Comparison of ENCODE assay signal across 12 cellular contexts in the genomic region with DNA sequence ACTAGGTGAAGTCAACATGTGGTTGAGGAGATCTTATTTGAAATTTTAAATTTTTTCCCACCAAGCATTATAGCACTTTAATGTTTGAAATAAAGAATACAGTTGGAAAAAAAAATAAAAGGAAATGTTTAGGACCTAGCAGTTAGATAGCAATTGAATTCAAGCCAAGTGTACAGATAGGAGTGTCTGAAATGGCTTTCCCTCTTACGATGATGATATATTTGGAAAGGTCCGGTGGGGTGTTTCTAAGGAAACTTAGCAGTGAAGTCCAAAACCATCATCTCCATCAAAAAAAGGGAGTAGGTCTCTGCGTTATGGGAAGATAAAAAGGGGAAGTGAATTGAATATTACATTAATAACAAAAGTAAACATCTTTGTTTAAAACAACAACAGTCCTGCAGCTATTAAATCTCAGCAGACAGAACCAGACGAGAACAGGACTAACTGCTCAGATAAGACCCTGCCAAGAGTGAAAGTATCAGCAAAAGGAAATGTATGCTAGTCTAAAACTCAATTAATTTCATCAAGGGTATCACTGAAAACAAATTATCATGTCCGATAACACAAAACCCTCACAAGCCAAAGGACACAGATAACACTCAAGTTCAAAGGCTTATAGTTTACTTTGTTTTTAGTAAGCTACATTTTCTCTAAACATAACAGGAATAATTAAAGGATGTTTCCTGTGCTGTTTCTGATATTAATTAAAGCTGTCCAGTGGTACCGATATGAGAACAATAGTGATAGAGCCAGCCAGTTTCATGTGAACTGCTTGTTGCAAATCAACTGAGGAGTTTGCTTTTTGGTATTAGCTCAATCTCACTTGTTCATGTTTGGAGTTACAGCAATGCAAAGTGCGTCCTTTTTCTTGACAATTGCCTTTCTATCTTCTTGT.
DNase-seq lines count a peak whose midpoint lies in the region; ATAC-seq, FAIRE-seq and TF ChIP-seq lines count a peak whose summit lies in the region.
"Had no signal": no experiment of that assay in that cellular context is flagged by ENCODE, and none has a peak within 500 bp of the region (broad histone marks: within the 10 kb centered on the region; RNA-seq: fewer than 3 reads in every experiment).

No MANE protein-coding gene starts in this region.

- TF ChIP-seq CTCF in HepG2 (CRISPR knock-in tag; IDR thresholded peaks at IDR 0.05) (no peak), smooth muscle cell (IDR thresholded peaks at IDR 0.05; ENCODE audit: borderline replicate concordance, insufficient read depth, poor library complexity, severe bottlenecking) (no peak), GM13977 (IDR thresholded peaks at IDR 0.05; ENCODE audit: extremely low read depth, insufficient read depth, missing control alignments) (no peak)

- peaks cover 3 to 11% of the 10 kb centered on the region in 2 donors for H3K4me1 ChIP-seq in duodenal mucosa (ENCODE audit: control insufficient read depth in 1 of 2, insufficient read depth in 2 of 2, low read length in 2 of 2)
- peaks cover 23% of the 10 kb centered on the region for H3K4me1 ChIP-seq in HepG2 (ENCODE audit: insufficient read depth, low read length)
- H3K4me1 ChIP-seq in smooth muscle cell (ENCODE audit: low read depth) = no peaks in the 10 kb centered on the region

- peaks cover 13% of the 10 kb centered on the region for H3F3A ChIP-seq in smooth muscle cell (ENCODE audit: low read depth)

- DNase-seq in HT-29 (ENCODE audit: low spot score) (peak; percentile 13), HepG2 (ENCODE audit: low spot score) (no peak), smooth muscle cell (lab: John Stamatoyannopoulos, UW; ENCODE audit: unreplicated experiment) (no peak), NCI-H82 treated with DMSO at 0.1 percent for 48 hours (lab: John Stamatoyannopoulos, UW; ENCODE audit: unreplicated experiment) (no peak), GM13977 (ENCODE audit: low spot score) (no peak), KBM-7 (no peak)
- no peak for DNase-seq in stimulated activated CD8-positive, alpha-beta memory T cell treated with anti-CD3 and anti-CD28 coated beads, Interleukin-4, amount 100 ng/mL, for 48 hours
- DNase-seq: anterior cingulate cortex, NCI-H1694 treated with DMSO at 0.1 percent for 48 hours had no signal

- H2AFZ ChIP-seq in HepG2 (ENCODE audit: low read length) (no peak overlapping the region), smooth muscle cell (ENCODE audit: low read depth) (peak overlapping the region; percentile 2)

- peak overlapping the region; percentile 47 to 58 for H3K4me3 ChIP-seq in duodenal mucosa (ENCODE audit: low read depth in 1 of 2, low read length in 2 of 2)
- no peak overlapping the region for H3K4me3 ChIP-seq in HepG2 (replicated peaks in 1 of 3; ENCODE audit: insufficient read depth in 1 of 3, low read depth in 2 of 3, low read length in 3 of 3)
- peak overlapping the region; percentile 34 for H3K4me3 ChIP-seq in smooth muscle cell
- H3K4me3 ChIP-seq: BLaER1 treated with 17β-estradiol and CSF1 and Interleukin-3, amounts not matched to agents 10 nM and 100 nM had no signal

- TF ChIP-seq POLR2A in HepG2 (IDR thresholded peaks at IDR 0.05; ENCODE audit: insufficient read depth in 1 of 2, low read depth in 2 of 2, low read length in 2 of 2) = no peak

- in situ Hi-C loops in HepG2 (cut with HindIII; ENCODE audit: extremely low pct_ligation_motif_present, low pct_unique_long_range_greater_than_20kb) (no loop called here), GM13977 (cut with MboI; ENCODE audit: low pct_unique_long_range_greater_than_20kb, low sequenced_read_pairs, unreplicated experiment) (no loop called here), KBM-7 (cut with MboI; ENCODE audit: low pct_unique_long_range_greater_than_20kb, low sequenced_read_pairs) (no loop called here)

- intact Hi-C loops in HepG2 (cut with micrococcal nuclease; ENCODE audit: unreplicated experiment) = no loop called here

- H3K27me3 ChIP-seq in duodenal mucosa (ENCODE audit: control insufficient read depth in 1 of 2, insufficient read depth in 2 of 2, low read length in 2 of 2) = no peaks in the 10 kb centered on the region
- no peaks in the 10 kb centered on the region for H3K27me3 ChIP-seq in HepG2 (ENCODE audit: control insufficient read depth in 1 of 2, insufficient read depth in 2 of 2, low read length in 2 of 2)
- no peaks in the 10 kb centered on the region for H3K27me3 ChIP-seq in smooth muscle cell (ENCODE audit: low read depth)
- H3K27me3 ChIP-seq: BLaER1 treated with 17β-estradiol and CSF1 and Interleukin-3, amounts not matched to agents 10 nM and 100 nM had no signal

- POLR2A ChIA-PET in HepG2 (lab: Yijun Ruan, JAX) = no interaction called here

- H3K4me2 ChIP-seq in HepG2 (ENCODE audit: low read depth, low read length) (peak overlapping the region; percentile 25), smooth muscle cell (peak overlapping the region; percentile 72)
- H3K4me2 ChIP-seq: BLaER1 treated with 17β-estradiol and CSF1 and Interleukin-3, amounts not matched to agents 10 nM and 100 nM had no signal

- H4K20me1 ChIP-seq in HepG2 (ENCODE audit: insufficient read depth, low read length) (no peaks in the 10 kb centered on the region), smooth muscle cell (ENCODE audit: low read depth) (no peaks in the 10 kb centered on the region)
- H4K20me1 ChIP-seq: BLaER1 treated with 17β-estradiol and CSF1 and Interleukin-3, amounts not matched to agents 10 nM and 100 nM had no signal

- no peaks in the 10 kb centered on the region for H3K36me3 ChIP-seq in duodenal mucosa (ENCODE audit: control insufficient read depth in 1 of 2, insufficient read depth in 2 of 2, low read length in 2 of 2)
- no peaks in the 10 kb centered on the region for H3K36me3 ChIP-seq in HepG2 (replicated peaks in 1 of 2; ENCODE audit: control insufficient read depth in 1 of 2, insufficient read depth in 2 of 2, low read length in 2 of 2)
- no peaks in the 10 kb centered on the region for H3K36me3 ChIP-seq in smooth muscle cell (ENCODE audit: low read depth)
- H3K36me3 ChIP-seq: BLaER1 treated with 17β-estradiol and CSF1 and Interleukin-3, amounts not matched to agents 10 nM and 100 nM had no signal

- H3K9me3 ChIP-seq in duodenal mucosa (ENCODE audit: control insufficient read depth in 1 of 2, low read length in 2 of 2) (no peaks in the 10 kb centered on the region), HepG2 (ENCODE audit: low read length) (no peaks in the 10 kb centered on the region), smooth muscle cell (replicated peaks; ENCODE audit: low read depth) (no peaks in the 10 kb centered on the region)

- TF ChIP-seq RAD21 in HepG2 (CRISPR knock-in tag; IDR thresholded peaks at IDR 0.05) = no peak

- WGBS in HepG2 (ENCODE audit: low lambda C conversion rate) = 60% methylated on average over 7 of the region's 7 CpGs
- WGBS in smooth muscle cell (ENCODE audit: low lambda C conversion rate) = 17% methylated on average over 7 of the region's 7 CpGs

- H3K27ac ChIP-seq in duodenal mucosa (ENCODE audit: low read depth, low read length) (no peak overlapping the region), HepG2 (ENCODE audit: extremely low read length, insufficient read depth, low read length) (peak overlapping the region; percentile 46), smooth muscle cell (ENCODE audit: low read depth) (peak overlapping the region; percentile 6)
- H3K27ac ChIP-seq: BLaER1 treated with 17β-estradiol and CSF1 and Interleukin-3, amounts not matched to agents 10 nM and 100 nM had no signal

- TF ChIP-seq EP300 in HepG2 (IDR thresholded peaks at IDR 0.05; ENCODE audit: low read depth in 2 of 2, low read length in 2 of 2) (peak in 1 of 2 experiments; percentile 39; a peak in 1 of 4 replicates), HepG2 (CRISPR knock-in tag; IDR thresholded peaks at IDR 0.05; ENCODE audit: borderline replicate concordance) (no peak)

- no TSS peak for BruUV-seq in HepG2 (replicated peaks; lab: Mats Ljungman, UMichigan)

- CTCF ChIA-PET in HepG2 (lab: Yijun Ruan, JAX; ENCODE audit: low intra/inter-chr PET ratio, low total read pairs) = no interaction called here

- no peak for FAIRE-seq in HepG2 (lab: Jason Lieb, UNC)

- no peaks in the 10 kb centered on the region for H3K79me2 ChIP-seq in HepG2 (ENCODE audit: insufficient read depth, low read length)
- no peaks in the 10 kb centered on the region for H3K79me2 ChIP-seq in smooth muscle cell (ENCODE audit: low read depth)

- no peak overlapping the region for H3K9ac ChIP-seq in duodenal mucosa (ENCODE audit: low read depth in 1 of 2, low read length in 2 of 2)
- H3K9ac ChIP-seq in HepG2 (ENCODE audit: insufficient read depth, low read depth, low read length) = no peak overlapping the region
- H3K9ac ChIP-seq in smooth muscle cell (ENCODE audit: low read depth) = no peak overlapping the region
- H3K9ac ChIP-seq: BLaER1 treated with 17β-estradiol and CSF1 and Interleukin-3, amounts not matched to agents 10 nM and 100 nM had no signal

- no peak for ATAC-seq in HepG2
- ATAC-seq: natural killer cell treated with Interleukin-12 subunit alpha and Interleukin-12 subunit beta and Interleukin-15 and Interleukin-18, amount 100 ng/mL, for 72 hours had no signal

TF ChIP-seq in HepG2, 621 proteins besides CTCF, POLR2A, EP300 and RAD21:
- TF ChIP-seq DMAP1 (CRISPR knock-in tag; IDR thresholded peaks at IDR 0.05) = 0 out of 2 replicates have a peak, but pooled peaks have one; percentile 3
- TF ChIP-seq, protein P1, sequence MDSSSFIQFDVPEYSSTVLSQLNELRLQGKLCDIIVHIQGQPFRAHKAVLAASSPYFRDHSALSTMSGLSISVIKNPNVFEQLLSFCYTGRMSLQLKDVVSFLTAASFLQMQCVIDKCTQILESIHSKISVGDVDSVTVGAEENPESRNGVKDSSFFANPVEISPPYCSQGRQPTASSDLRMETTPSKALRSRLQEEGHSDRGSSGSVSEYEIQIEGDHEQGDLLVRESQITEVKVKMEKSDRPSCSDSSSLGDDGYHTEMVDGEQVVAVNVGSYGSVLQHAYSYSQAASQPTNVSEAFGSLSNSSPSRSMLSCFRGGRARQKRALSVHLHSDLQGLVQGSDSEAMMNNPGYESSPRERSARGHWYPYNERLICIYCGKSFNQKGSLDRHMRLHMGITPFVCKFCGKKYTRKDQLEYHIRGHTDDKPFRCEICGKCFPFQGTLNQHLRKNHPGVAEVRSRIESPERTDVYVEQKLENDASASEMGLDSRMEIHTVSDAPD (CRISPR knock-in tag; IDR thresholded peaks at IDR 0.05) = no peak
TF ChIP-seq in HepG2: peak in this region for 1.

Comparison
In these comparisons a context has a peak if more than half of its experiments do, and no peak if none do; other contexts are left out.
1. H3K4me3 ChIP-seq: peak in duodenal mucosa (2 of 2) and smooth muscle cell (single experiment); none in HepG2 (0 of 3).